Comparison of ENCODE assay signal across 1 cellular context in the genomic region with DNA sequence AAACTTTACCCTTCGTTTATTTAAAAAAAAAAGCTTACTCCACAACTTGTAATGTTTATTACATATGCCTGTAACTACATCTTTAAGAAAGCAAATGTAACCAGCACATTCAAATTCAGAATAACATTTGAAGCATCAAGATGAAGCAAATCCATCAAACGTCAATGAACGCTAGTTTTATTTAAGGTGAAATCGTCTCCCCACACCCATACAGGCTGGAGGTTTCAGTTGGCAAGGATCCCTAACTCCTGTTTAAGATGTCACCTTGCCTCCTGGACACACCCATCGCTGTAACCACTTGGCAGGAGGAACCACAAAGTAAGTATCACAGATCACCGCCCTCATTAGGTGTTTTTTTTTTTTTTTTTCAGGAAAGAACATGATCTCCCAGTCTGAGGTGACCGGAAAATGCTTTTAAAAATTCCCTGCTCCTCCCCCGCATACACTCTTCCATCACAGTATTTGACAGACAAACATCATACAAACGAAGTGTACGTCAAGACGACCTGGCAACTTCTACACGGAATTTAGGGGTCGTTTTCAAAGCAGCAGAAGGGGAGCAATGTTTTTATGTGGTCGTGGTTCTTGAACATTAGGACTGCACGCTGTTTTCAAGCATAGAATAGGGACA.
TF ChIP-seq lines count a peak whose summit lies in the region.

No MANE protein-coding gene starts in this region.

TF ChIP-seq in A549, 52 proteins besides CTCF, POLR2A, EP300 and RAD21 (continued from another document):
- TF ChIP-seq, protein P1, sequence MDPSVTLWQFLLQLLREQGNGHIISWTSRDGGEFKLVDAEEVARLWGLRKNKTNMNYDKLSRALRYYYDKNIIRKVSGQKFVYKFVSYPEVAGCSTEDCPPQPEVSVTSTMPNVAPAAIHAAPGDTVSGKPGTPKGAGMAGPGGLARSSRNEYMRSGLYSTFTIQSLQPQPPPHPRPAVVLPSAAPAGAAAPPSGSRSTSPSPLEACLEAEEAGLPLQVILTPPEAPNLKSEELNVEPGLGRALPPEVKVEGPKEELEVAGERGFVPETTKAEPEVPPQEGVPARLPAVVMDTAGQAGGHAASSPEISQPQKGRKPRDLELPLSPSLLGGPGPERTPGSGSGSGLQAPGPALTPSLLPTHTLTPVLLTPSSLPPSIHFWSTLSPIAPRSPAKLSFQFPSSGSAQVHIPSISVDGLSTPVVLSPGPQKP (IDR thresholded peaks at IDR 0.05; ENCODE audit: low read depth, low read length): no peak
- TF ChIP-seq EHF (CRISPR knock-in tag; IDR thresholded peaks at IDR 0.05) (no peak), MAZ (IDR thresholded peaks at IDR 0.05; ENCODE audit: borderline replicate concordance, low read depth, low read length) (no peak), CEBPB (IDR thresholded peaks at IDR 0.05) (no peak), HDAC2 (IDR thresholded peaks at IDR 0.05) (no peak), RFX5 (IDR thresholded peaks at IDR 0.05) (no peak), ZNF302 (CRISPR knock-in tag; IDR thresholded peaks at IDR 0.05) (no peak), FOXS1 (CRISPR knock-in tag; IDR thresholded peaks at IDR 0.05) (no peak), HEYL (CRISPR knock-in tag; IDR thresholded peaks at IDR 0.05) (no peak), CHD2 (IDR thresholded peaks at IDR 0.05; ENCODE audit: low read length, partially characterized antibody) (no peak), ZC3H11A (IDR thresholded peaks at IDR 0.05) (no peak)
- TF ChIP-seq, protein P2, sequence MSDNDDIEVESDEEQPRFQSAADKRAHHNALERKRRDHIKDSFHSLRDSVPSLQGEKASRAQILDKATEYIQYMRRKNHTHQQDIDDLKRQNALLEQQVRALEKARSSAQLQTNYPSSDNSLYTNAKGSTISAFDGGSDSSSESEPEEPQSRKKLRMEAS (IDR thresholded peaks at IDR 0.05): peak; percentile 42; the same call in 1 of the 2 replicates
- TF ChIP-seq, protein P3, sequence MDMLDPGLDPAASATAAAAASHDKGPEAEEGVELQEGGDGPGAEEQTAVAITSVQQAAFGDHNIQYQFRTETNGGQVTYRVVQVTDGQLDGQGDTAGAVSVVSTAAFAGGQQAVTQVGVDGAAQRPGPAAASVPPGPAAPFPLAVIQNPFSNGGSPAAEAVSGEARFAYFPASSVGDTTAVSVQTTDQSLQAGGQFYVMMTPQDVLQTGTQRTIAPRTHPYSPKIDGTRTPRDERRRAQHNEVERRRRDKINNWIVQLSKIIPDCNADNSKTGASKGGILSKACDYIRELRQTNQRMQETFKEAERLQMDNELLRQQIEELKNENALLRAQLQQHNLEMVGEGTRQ (IDR thresholded peaks at IDR 0.05): no peak
- TF ChIP-seq, protein P4, sequence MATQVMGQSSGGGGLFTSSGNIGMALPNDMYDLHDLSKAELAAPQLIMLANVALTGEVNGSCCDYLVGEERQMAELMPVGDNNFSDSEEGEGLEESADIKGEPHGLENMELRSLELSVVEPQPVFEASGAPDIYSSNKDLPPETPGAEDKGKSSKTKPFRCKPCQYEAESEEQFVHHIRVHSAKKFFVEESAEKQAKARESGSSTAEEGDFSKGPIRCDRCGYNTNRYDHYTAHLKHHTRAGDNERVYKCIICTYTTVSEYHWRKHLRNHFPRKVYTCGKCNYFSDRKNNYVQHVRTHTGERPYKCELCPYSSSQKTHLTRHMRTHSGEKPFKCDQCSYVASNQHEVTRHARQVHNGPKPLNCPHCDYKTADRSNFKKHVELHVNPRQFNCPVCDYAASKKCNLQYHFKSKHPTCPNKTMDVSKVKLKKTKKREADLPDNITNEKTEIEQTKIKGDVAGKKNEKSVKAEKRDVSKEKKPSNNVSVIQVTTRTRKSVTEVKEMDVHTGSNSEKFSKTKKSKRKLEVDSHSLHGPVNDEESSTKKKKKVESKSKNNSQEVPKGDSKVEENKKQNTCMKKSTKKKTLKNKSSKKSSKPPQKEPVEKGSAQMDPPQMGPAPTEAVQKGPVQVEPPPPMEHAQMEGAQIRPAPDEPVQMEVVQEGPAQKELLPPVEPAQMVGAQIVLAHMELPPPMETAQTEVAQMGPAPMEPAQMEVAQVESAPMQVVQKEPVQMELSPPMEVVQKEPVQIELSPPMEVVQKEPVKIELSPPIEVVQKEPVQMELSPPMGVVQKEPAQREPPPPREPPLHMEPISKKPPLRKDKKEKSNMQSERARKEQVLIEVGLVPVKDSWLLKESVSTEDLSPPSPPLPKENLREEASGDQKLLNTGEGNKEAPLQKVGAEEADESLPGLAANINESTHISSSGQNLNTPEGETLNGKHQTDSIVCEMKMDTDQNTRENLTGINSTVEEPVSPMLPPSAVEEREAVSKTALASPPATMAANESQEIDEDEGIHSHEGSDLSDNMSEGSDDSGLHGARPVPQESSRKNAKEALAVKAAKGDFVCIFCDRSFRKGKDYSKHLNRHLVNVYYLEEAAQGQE (IDR thresholded peaks at IDR 0.05): no peak
- TF ChIP-seq, protein P5, sequence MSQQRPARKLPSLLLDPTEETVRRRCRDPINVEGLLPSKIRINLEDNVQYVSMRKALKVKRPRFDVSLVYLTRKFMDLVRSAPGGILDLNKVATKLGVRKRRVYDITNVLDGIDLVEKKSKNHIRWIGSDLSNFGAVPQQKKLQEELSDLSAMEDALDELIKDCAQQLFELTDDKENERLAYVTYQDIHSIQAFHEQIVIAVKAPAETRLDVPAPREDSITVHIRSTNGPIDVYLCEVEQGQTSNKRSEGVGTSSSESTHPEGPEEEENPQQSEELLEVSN (IDR thresholded peaks at IDR 0.05; ENCODE audit: borderline replicate concordance, low read depth): no peak
